In genomic region chr3:46276497-46277099, GRCh38 we compare ENCODE assay signal across 8 cellular contexts. TPM values are rescaled to one million over a fixed set of nuclear protein-coding genes. Genes with fewer than 3 reads are reported as not detected.
DNase-seq lines count a peak whose midpoint lies in the region; ATAC-seq and TF ChIP-seq lines count a peak whose summit lies in the region.

No MANE protein-coding gene starts in this region.

- no peak overlapping the region for H3K27ac Mint-ChIP-seq in glutamatergic neuron (ENCODE audit: unreplicated experiment)

- no peaks in the 10 kb centered on the region for H3K36me3 Mint-ChIP-seq in glutamatergic neuron (ENCODE audit: unreplicated experiment)

- TF ChIP-seq CTCF in AG09319 (IDR thresholded peaks at IDR 0.05; ENCODE audit: low read depth, low read length), result peak; percentile 26
- TF ChIP-seq CTCF in glutamatergic neuron (IDR thresholded peaks at IDR 0.05; ENCODE audit: partially characterized antibody, unreplicated experiment), result peak; percentile 29

- H3K9me3 Mint-ChIP-seq in glutamatergic neuron (ENCODE audit: unreplicated experiment), result peaks cover 5% of the 10 kb centered on the region

- peaks cover 2% of the 10 kb centered on the region for H3K27me3 Mint-ChIP-seq in glutamatergic neuron (ENCODE audit: unreplicated experiment)

- H3K4me1 Mint-ChIP-seq in glutamatergic neuron (ENCODE audit: low read depth, unreplicated experiment), result no peaks in the 10 kb centered on the region

- peak; percentile 66 for ATAC-seq in GM19351 (IDR thresholded peaks at IDR 0.05; ENCODE audit: unreplicated experiment)

- DNase-seq in AG09319 (ENCODE audit: extremely low read depth, low read depth) (no peak), NOMO-1 treated with DMSO at 0.1 percent for 48 hours (lab: John Stamatoyannopoulos, UW; ENCODE audit: unreplicated experiment) (peak; percentile 68), glutamatergic neuron (peak; percentile 46), HCEC 1CT (no peak), globus pallidus (ENCODE audit: low spot score) (no peak)
- peak; percentile 78 for DNase-seq in activated T-cell treated with anti-CD3 and anti-CD28 coated beads, Interleukin-2, amount 50 U/mL, for 1 hour
- DNase-seq in stimulated activated CD4-positive, alpha-beta T cell treated with anti-CD3 and anti-CD28 coated beads, Interleukin-12 subunit alpha, Interleukin-12 subunit beta, amount 100 ng/mL, for 24 hours (ENCODE audit: low read depth in 2 of 2), result peak; percentile 65 to 75

- H3K4me3 Mint-ChIP-seq in glutamatergic neuron (ENCODE audit: unreplicated experiment), result no peak overlapping the region

RNA-seq across cellular contexts. Expression of gene CCR3, which starts 34.3 kb away (rescaled TPM):
- not detected for total RNA-seq in glutamatergic neuron (ENCODE audit: unreplicated experiment)

Comparison
In these comparisons a context has a peak if more than half of its experiments do, and no peak if none do; other contexts are left out.
1. DNase-seq: peak in NOMO-1 treated with DMSO at 0.1 percent for 48 hours (single experiment), activated T-cell treated with anti-CD3 and anti-CD28 coated beads, Interleukin-2, amount 50 U/mL, for 1 hour (single experiment), glutamatergic neuron (single experiment) and stimulated activated CD4-positive, alpha-beta T cell treated with anti-CD3 and anti-CD28 coated beads, Interleukin-12 subunit alpha, Interleukin-12 subunit beta, amount 100 ng/mL, for 24 hours (2 of 2); none in AG09319 (single experiment), HCEC 1CT (single experiment) and globus pallidus (single experiment).